8 cellular contexts compared by ENCODE assay signal in the genomic region with DNA sequence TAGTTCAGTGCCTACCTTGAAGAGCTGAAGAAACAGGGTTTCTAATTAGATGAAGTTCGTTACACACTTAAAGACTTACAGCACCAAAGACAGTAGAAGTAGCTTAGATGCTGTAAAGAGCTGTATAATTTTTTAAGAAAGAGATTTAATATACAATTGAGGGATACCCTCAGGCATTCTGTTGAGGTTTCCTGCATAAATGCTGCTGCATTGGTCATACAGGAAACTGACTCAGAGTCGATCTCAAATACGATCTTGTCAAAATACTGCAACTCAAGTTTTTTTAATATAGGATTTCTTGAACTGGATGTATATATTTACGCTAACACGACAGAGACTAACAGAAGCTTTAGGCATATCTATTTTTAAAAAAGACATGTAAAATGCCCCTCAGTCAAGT. TPM values are rescaled to one million over a fixed set of nuclear protein-coding genes. Genes with fewer than 3 reads are reported as not detected.
DNase-seq lines count a peak whose midpoint lies in the region; ATAC-seq, FAIRE-seq and TF ChIP-seq lines count a peak whose summit lies in the region.

No MANE protein-coding gene starts in this region.

- intact Hi-C loops in aorta (cut with DNase I): loop anchor here in 1 of 2 donors (5.0 kb wide), 2 partner anchors 62 to 343 kb away; no protein-coding TSS in a partner anchor

- FAIRE-seq in astrocyte (lab: Jason Lieb, UNC): peak; percentile 75

- H2AFZ ChIP-seq in astrocyte (ENCODE audit: low read depth, low read length): no peak overlapping the region

- no peaks in the 10 kb centered on the region for H3K36me3 Mint-ChIP-seq in astrocyte (ENCODE audit: low read depth, unreplicated experiment)
- peaks cover 7 to 16% of the 10 kb centered on the region in 2 donors for H3K36me3 Mint-ChIP-seq in naive B cell

- H3K4me3 Mint-ChIP-seq in astrocyte (ENCODE audit: unreplicated experiment) (peak overlapping the region; percentile 74), naive B cell (peak overlapping the region; percentile 89 to 99 (median 98))

- H3K27me3 ChIP-seq in astrocyte (ENCODE audit: insufficient read depth, low read length) (no peaks in the 10 kb centered on the region), aorta (ENCODE audit: control insufficient read depth in 1 of 2, insufficient read depth in 2 of 2, low read length in 1 of 2) (no peaks in the 10 kb centered on the region)

- H3K4me1 Mint-ChIP-seq in astrocyte (ENCODE audit: low read depth, unreplicated experiment) (peaks cover 29% of the 10 kb centered on the region), naive B cell (peaks cover 33 to 35% (median 34%) of the 10 kb centered on the region in 3 donors)

- peak overlapping the region; percentile 98 for H3K4me2 ChIP-seq in astrocyte (ENCODE audit: low read length)

- H3K36me3 ChIP-seq in KOPT-K1 (ENCODE audit: insufficient read depth, low read length): no peaks in the 10 kb centered on the region
- H3K36me3 ChIP-seq in astrocyte (ENCODE audit: insufficient read depth, low read length): no peaks in the 10 kb centered on the region
- no peaks in the 10 kb centered on the region for H3K36me3 ChIP-seq in aorta (ENCODE audit: control insufficient read depth in 1 of 2, insufficient read depth in 2 of 2, low read length in 1 of 2)

- H3K27ac Mint-ChIP-seq in astrocyte (ENCODE audit: unreplicated experiment): peak overlapping the region; percentile 68
- H3K27ac Mint-ChIP-seq in naive B cell: peak overlapping the region; percentile 62 to 99 (median 98)

- H3K79me2 ChIP-seq in astrocyte (ENCODE audit: insufficient read depth, low read length): peaks cover 21% of the 10 kb centered on the region

- peaks cover 33% of the 10 kb centered on the region for H3K4me1 ChIP-seq in astrocyte (ENCODE audit: insufficient read depth, low read length)
- peaks cover 0 to 1% of the 10 kb centered on the region in 2 donors for H3K4me1 ChIP-seq in aorta (ENCODE audit: control insufficient read depth in 1 of 2, insufficient read depth in 2 of 2, low read length in 2 of 2)

- H3K27ac ChIP-seq in KOPT-K1 (ENCODE audit: low read depth, low read length, poor library complexity, severe bottlenecking) (peak overlapping the region; percentile 94), astrocyte (ENCODE audit: low read depth, low read length) (peak overlapping the region; percentile 91), aorta (ENCODE audit: low read depth in 1 of 2, low read length in 2 of 2) (no peak overlapping the region)

- H3K27me3 Mint-ChIP-seq in astrocyte (ENCODE audit: low read depth, unreplicated experiment) (no peaks in the 10 kb centered on the region), naive B cell (no peaks in the 10 kb centered on the region)

- peaks cover 1% of the 10 kb centered on the region for H4K20me1 ChIP-seq in astrocyte (ENCODE audit: insufficient read depth, low read length)

- peak overlapping the region; percentile 95 for H3K9ac ChIP-seq in astrocyte (ENCODE audit: low read length)

- H3K9me3 ChIP-seq in KOPT-K1 (ENCODE audit: insufficient read depth, low read length, poor library complexity, severe bottlenecking) (no peaks in the 10 kb centered on the region), astrocyte (ENCODE audit: insufficient read depth, low read depth, low read length) (no peaks in the 10 kb centered on the region), aorta (ENCODE audit: control insufficient read depth, low read length) (no peaks in the 10 kb centered on the region)

- ATAC-seq in naive B cell (ENCODE audit: low read depth in 2 of 2) (no peak), aorta (ENCODE audit: low FRiP score) (no peak), GM19023 (IDR thresholded peaks at IDR 0.05; ENCODE audit: unreplicated experiment) (no peak), HG03520 (IDR thresholded peaks at IDR 0.05; ENCODE audit: unreplicated experiment) (no peak), GM19351 (IDR thresholded peaks at IDR 0.05; ENCODE audit: unreplicated experiment) (no peak)

- H3K4me3 ChIP-seq in astrocyte (ENCODE audit: insufficient read depth, low read depth, low read length) (peak overlapping the region; percentile 91), aorta (ENCODE audit: low read length in 2 of 2) (no peak overlapping the region)

- DNase-seq in DMS114 treated with DMSO at 0.1 percent for 48 hours (lab: John Stamatoyannopoulos, UW; ENCODE audit: unreplicated experiment) (peak; percentile 78), astrocyte (ENCODE audit: low read depth) (peak; percentile 61), naive B cell (no peak), aorta (no peak)

- no peaks in the 10 kb centered on the region for H3K9me3 Mint-ChIP-seq in astrocyte (ENCODE audit: unreplicated experiment)
- H3K9me3 Mint-ChIP-seq in naive B cell: peaks cover 0 to 3% (median 0%) of the 10 kb centered on the region in 7 donors

- no peak for TF ChIP-seq CTCF in astrocyte (IDR thresholded peaks at IDR 0.05; ENCODE audit: insufficient read depth, low read depth, low read length)

- WGBS in aorta, 2 donors: 53 to 54% methylated on average over 5 of the region's 5 CpGs

RNA-seq across cellular contexts. Expression of gene ARID5B, which starts 2.5 kb away (rescaled TPM):
- 64.6 and 66.0 TPM in 2 replicates for total RNA-seq in astrocyte
- 100 to 1,000 TPM in 5 of 6 donors, 10 to 100 TPM in 1; 68.6 to 165 (median 122) TPM for polyA plus RNA-seq in naive B cell (ENCODE audit: low read depth in 6 of 6)
- 100 to 1,000 TPM in 1 of 2 donors, 10 to 100 TPM in 1; 66.2 to 143 TPM for total RNA-seq in aorta
- 10 to 100 TPM in 1 of 2 donors, 1 to 10 TPM in 1; 7.8 to 33.2 TPM for polyA plus RNA-seq in aorta

Comparison
In these comparisons a context has a peak if more than half of its experiments do, and no peak if none do; other contexts are left out.
1. DNase-seq: peak in DMS114 treated with DMSO at 0.1 percent for 48 hours (single experiment) and astrocyte (single experiment); none in naive B cell (single experiment) and aorta (0 of 2).
2. H3K27ac ChIP-seq: peak in KOPT-K1 (single experiment) and astrocyte (single experiment); none in aorta (0 of 2).